In the genomic region with DNA sequence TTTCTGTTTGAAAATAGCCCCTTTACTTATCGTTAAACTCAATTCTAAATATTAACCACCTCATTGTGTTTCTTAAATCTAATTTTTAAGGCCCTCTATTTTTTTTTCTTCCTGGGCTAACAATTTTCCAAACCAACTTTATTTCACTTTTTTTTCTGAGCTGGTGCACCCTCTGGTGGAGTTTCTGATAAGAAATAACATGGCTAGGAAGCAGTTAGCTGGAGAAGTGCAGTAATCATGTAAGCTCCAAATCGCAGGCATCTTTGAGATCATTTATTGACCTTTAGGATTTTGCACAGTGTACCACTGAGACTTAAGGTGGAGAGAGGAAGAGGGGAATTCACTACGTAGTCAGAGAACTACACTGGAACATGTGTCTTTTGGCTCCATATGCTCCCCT, we compare ENCODE assay signal across 12 cellular contexts. TPM values are rescaled to one million over a fixed set of nuclear protein-coding genes. Genes with fewer than 3 reads are reported as not detected.
A peak's percentile ranks its signal among the peaks of the same experiment; 100 is the strongest.
DNase-seq lines count a peak whose midpoint lies in the region; ATAC-seq and TF ChIP-seq lines count a peak whose summit lies in the region.
"Had no signal": no experiment of that assay in that cellular context is flagged by ENCODE, and none has a peak within 500 bp of the region (broad histone marks: within the 10 kb centered on the region; RNA-seq: fewer than 3 reads in every experiment).

No MANE protein-coding gene starts in this region.

- CTCF ChIA-PET in WTC11 (lab: Charles Lee) = interaction anchor here (0.6 to 2.5 kb wide), 19 partner anchors 8 to 1171 kb away, joined by 3 to 20 read pairs (median 4); partner anchors contain the start of genes CLDN1 and IL1RAP

- H3K27ac ChIP-seq in gastrocnemius medialis (no peak overlapping the region), thyroid gland (no peak overlapping the region)

- TF ChIP-seq RAD21 in Ishikawa (IDR thresholded peaks at IDR 0.05; ENCODE audit: low read depth) = peak; percentile 58

- WGBS in thyroid gland, 2 donors = 51 to 53% methylated on average over 3 of the region's 3 CpGs

- H3K9me3 Mint-ChIP-seq in WTC11 = no peaks in the 10 kb centered on the region

- no peaks in the 10 kb centered on the region for H3K27me3 Mint-ChIP-seq in WTC11 (ENCODE audit: low read depth)

- no peaks in the 10 kb centered on the region for H3K36me3 Mint-ChIP-seq in WTC11

- H3K27me3 ChIP-seq in kidney epithelial cell (ENCODE audit: control insufficient read depth, insufficient read depth, low read length) = no peaks in the 10 kb centered on the region
- no peaks in the 10 kb centered on the region for H3K27me3 ChIP-seq in gastrocnemius medialis
- no peaks in the 10 kb centered on the region for H3K27me3 ChIP-seq in thyroid gland

- H3K36me3 ChIP-seq in kidney epithelial cell (ENCODE audit: control insufficient read depth, insufficient read depth, low read length) (no peaks in the 10 kb centered on the region), gastrocnemius medialis (no peaks in the 10 kb centered on the region), thyroid gland (no peaks in the 10 kb centered on the region)

- POLR2A ChIA-PET in WTC11 (lab: Charles Lee) = no interaction called here

- DNase-seq in AG20443 (ENCODE audit: low spot score) = peak; percentile 20
- no peak for DNase-seq in WTC11 (ENCODE audit: low spot score)
- DNase-seq in kidney epithelial cell (ENCODE audit: low read depth) = no peak
- DNase-seq in gastrocnemius medialis = no peak
- no peak for DNase-seq in germinal center (ENCODE audit: low spot score)
- DNase-seq in thyroid gland = no peak
- DNase-seq: activated gamma-delta T cell; erythroblast; NCI-H1694 treated with DMSO at 0.1 percent for 48 hours; stimulated activated CD4-positive, alpha-beta T cell treated with anti-CD3 and anti-CD28 coated beads, Interleukin-4, amount 100 ng/mL, for 1 hour had no signal

- no peak for TF ChIP-seq POLR2A in gastrocnemius medialis (IDR thresholded peaks at IDR 0.05)
- TF ChIP-seq POLR2A in thyroid gland (IDR thresholded peaks at IDR 0.05) = no peak

- H3K4me1 Mint-ChIP-seq in WTC11 = no peaks in the 10 kb centered on the region

- no peak for TF ChIP-seq CTCF in WTC11 (IDR thresholded peaks at IDR 0.05)
- TF ChIP-seq CTCF in kidney epithelial cell (IDR thresholded peaks at IDR 0.05; ENCODE audit: insufficient read depth, low read length, poor library complexity, severe bottlenecking) = peak; percentile 53
- TF ChIP-seq CTCF in gastrocnemius medialis (IDR thresholded peaks at IDR 0.05 in 4 of 5, conservative IDR thresholded peaks at IDR 0.05 in 1 of 5) = no peak
- peak in 3 of 6 experiments; percentile 25 to 42 (median 41) for TF ChIP-seq CTCF in thyroid gland (IDR thresholded peaks at IDR 0.05)

- H3K4me3 Mint-ChIP-seq in WTC11 = no peak overlapping the region

- no peaks in the 10 kb centered on the region for H3K9me3 ChIP-seq in gastrocnemius medialis
- no peaks in the 10 kb centered on the region for H3K9me3 ChIP-seq in thyroid gland

- in situ Hi-C loops in gastrocnemius medialis (cut with MboI; ENCODE audit: low sequenced_read_pairs in 4 of 4) = no loop called here

- H3K4me1 ChIP-seq in gastrocnemius medialis (no peaks in the 10 kb centered on the region), thyroid gland (no peaks in the 10 kb centered on the region)

- H3K4me3 ChIP-seq in kidney epithelial cell (ENCODE audit: low read depth, low read length) = no peak overlapping the region
- H3K4me3 ChIP-seq in gastrocnemius medialis = no peak overlapping the region
- H3K4me3 ChIP-seq in thyroid gland (replicated peaks in 1 of 3) = no peak overlapping the region

- no peak overlapping the region for H3K27ac Mint-ChIP-seq in WTC11

- TF ChIP-seq EP300 in Ishikawa (IDR thresholded peaks at IDR 0.05; ENCODE audit: borderline replicate concordance) = no peak

- intact Hi-C loops in gastrocnemius medialis (cut with DNase I; ENCODE audit: low total_unique reads) = no loop called here
- intact Hi-C loops in thyroid gland (cut with DNase I) = no loop called here

- ATAC-seq in WTC11 (peak; percentile 34; the same call in 1 of the 2 replicates), gastrocnemius medialis (no peak), GM18909 (IDR thresholded peaks at IDR 0.05; ENCODE audit: poor library complexity, unreplicated experiment) (no peak)

TF ChIP-seq in Ishikawa, 13 proteins besides CTCF, POLR2A, EP300 and RAD21 (continues in another document):
- no peak for TF ChIP-seq FOXM1 (IDR thresholded peaks at IDR 0.05; ENCODE audit: borderline replicate concordance, low read depth)
- TF ChIP-seq, protein P1, sequence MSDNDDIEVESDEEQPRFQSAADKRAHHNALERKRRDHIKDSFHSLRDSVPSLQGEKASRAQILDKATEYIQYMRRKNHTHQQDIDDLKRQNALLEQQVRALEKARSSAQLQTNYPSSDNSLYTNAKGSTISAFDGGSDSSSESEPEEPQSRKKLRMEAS (IDR thresholded peaks at IDR 0.05) = no peak
- no peak for TF ChIP-seq TEAD4 (IDR thresholded peaks at IDR 0.05)
- no peak for TF ChIP-seq NFIC (IDR thresholded peaks at IDR 0.05)
- TF ChIP-seq CEBPB (IDR thresholded peaks at IDR 0.05) = no peak
- no peak for TF ChIP-seq CREB1 (IDR thresholded peaks at IDR 0.05; ENCODE audit: low read depth)
- TF ChIP-seq ZBTB7A (IDR thresholded peaks at IDR 0.05; ENCODE audit: low read depth) = no peak
- TF ChIP-seq, protein P2, sequence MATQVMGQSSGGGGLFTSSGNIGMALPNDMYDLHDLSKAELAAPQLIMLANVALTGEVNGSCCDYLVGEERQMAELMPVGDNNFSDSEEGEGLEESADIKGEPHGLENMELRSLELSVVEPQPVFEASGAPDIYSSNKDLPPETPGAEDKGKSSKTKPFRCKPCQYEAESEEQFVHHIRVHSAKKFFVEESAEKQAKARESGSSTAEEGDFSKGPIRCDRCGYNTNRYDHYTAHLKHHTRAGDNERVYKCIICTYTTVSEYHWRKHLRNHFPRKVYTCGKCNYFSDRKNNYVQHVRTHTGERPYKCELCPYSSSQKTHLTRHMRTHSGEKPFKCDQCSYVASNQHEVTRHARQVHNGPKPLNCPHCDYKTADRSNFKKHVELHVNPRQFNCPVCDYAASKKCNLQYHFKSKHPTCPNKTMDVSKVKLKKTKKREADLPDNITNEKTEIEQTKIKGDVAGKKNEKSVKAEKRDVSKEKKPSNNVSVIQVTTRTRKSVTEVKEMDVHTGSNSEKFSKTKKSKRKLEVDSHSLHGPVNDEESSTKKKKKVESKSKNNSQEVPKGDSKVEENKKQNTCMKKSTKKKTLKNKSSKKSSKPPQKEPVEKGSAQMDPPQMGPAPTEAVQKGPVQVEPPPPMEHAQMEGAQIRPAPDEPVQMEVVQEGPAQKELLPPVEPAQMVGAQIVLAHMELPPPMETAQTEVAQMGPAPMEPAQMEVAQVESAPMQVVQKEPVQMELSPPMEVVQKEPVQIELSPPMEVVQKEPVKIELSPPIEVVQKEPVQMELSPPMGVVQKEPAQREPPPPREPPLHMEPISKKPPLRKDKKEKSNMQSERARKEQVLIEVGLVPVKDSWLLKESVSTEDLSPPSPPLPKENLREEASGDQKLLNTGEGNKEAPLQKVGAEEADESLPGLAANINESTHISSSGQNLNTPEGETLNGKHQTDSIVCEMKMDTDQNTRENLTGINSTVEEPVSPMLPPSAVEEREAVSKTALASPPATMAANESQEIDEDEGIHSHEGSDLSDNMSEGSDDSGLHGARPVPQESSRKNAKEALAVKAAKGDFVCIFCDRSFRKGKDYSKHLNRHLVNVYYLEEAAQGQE (IDR thresholded peaks at IDR 0.05; ENCODE audit: low read depth) = no peak
- no peak for TF ChIP-seq TCF12 (IDR thresholded peaks at IDR 0.05; ENCODE audit: low read depth)

TF ChIP-seq in WTC11, 78 proteins besides CTCF, POLR2A, EP300 and RAD21:
- no peak for TF ChIP-seq OVOL2 (CRISPR knock-in tag; IDR thresholded peaks at IDR 0.05; ENCODE audit: borderline replicate concordance)
- no peak for TF ChIP-seq SMAD3 (CRISPR knock-in tag; IDR thresholded peaks at IDR 0.05; ENCODE audit: borderline replicate concordance)
- TF ChIP-seq TEAD1 (CRISPR knock-in tag; IDR thresholded peaks at IDR 0.05) = no peak
- no peak for TF ChIP-seq IRF2 (CRISPR knock-in tag; IDR thresholded peaks at IDR 0.05; ENCODE audit: borderline replicate concordance, low read depth)
- TF ChIP-seq, protein P3, sequence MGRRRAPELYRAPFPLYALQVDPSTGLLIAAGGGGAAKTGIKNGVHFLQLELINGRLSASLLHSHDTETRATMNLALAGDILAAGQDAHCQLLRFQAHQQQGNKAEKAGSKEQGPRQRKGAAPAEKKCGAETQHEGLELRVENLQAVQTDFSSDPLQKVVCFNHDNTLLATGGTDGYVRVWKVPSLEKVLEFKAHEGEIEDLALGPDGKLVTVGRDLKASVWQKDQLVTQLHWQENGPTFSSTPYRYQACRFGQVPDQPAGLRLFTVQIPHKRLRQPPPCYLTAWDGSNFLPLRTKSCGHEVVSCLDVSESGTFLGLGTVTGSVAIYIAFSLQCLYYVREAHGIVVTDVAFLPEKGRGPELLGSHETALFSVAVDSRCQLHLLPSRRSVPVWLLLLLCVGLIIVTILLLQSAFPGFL (CRISPR knock-in tag; IDR thresholded peaks at IDR 0.05; ENCODE audit: borderline replicate concordance) = no peak
- no peak for TF ChIP-seq MLX (CRISPR knock-in tag; IDR thresholded peaks at IDR 0.05)

RNA-seq across cellular contexts. Expression of gene TMEM207, which starts 6.4 kb away (rescaled TPM):
- total RNA-seq in WTC11 (2021) (not detected in 3 replicates), kidney epithelial cell (not detected in 2 replicates), gastrocnemius medialis (not detected), thyroid gland (not detected)

RNA-seq across cellular contexts. Expression of gene CLDN16, which starts 55.3 kb away (rescaled TPM):
- total RNA-seq in WTC11 (2021) (not detected in 3 replicates), kidney epithelial cell (10.9 and 12.0 TPM in 2 replicates), gastrocnemius medialis (not detected), thyroid gland (1 to 10 TPM in 1 of 4 donors, under 1 TPM in 3; 0.27 to 3.3 (median 0.47) TPM)
